8 cellular contexts compared by ENCODE assay signal in genomic region chr2:181790716-181791649, GRCh38.
DNase-seq lines count a peak whose midpoint lies in the region; ATAC-seq, FAIRE-seq and TF ChIP-seq lines count a peak whose summit lies in the region.

No MANE protein-coding gene starts in this region.

- H3K4me3 ChIP-seq in AG10803 (ENCODE audit: low read length) (no peak overlapping the region), SK-N-SH (ENCODE audit: low read depth in 2 of 2, low read length in 1 of 2) (no peak overlapping the region), thoracic aorta (no peak overlapping the region), esophagus muscularis mucosa (no peak overlapping the region)

- H3K36me3 ChIP-seq in SK-N-SH (replicated peaks in 1 of 2; ENCODE audit: control insufficient read depth in 1 of 2, insufficient read depth in 2 of 2, low read length in 1 of 2) = no peaks in the 10 kb centered on the region
- H3K36me3 ChIP-seq in thoracic aorta = no peaks in the 10 kb centered on the region
- H3K36me3 ChIP-seq in esophagus muscularis mucosa = no peaks in the 10 kb centered on the region

- intact Hi-C loops in esophagus muscularis mucosa (cut with DNase I) = no loop called here

- H2AFZ ChIP-seq in SK-N-SH (ENCODE audit: low read depth) = no peak overlapping the region

- no peaks in the 10 kb centered on the region for H3K79me2 ChIP-seq in SK-N-SH (ENCODE audit: insufficient read depth)

- H3K4me2 ChIP-seq in SK-N-SH = 0 out of 2 replicates have a peak overlapping the region, but pooled peaks have one; percentile 3

- TF ChIP-seq POLR2A in esophagus muscularis mucosa (IDR thresholded peaks at IDR 0.05; ENCODE audit: low read depth) = no peak

- ATAC-seq in GM18909 (IDR thresholded peaks at IDR 0.05; ENCODE audit: poor library complexity, unreplicated experiment) = peak; percentile 98
- ATAC-seq in HG03066 (IDR thresholded peaks at IDR 0.05; ENCODE audit: low read depth, unreplicated experiment) = peak; percentile 92
- peak; percentile 37 for ATAC-seq in thoracic aorta (ENCODE audit: insufficient number of reproducible peaks, low FRiP score, low read depth)

- CTCF ChIA-PET in SK-N-SH (lab: Yijun Ruan, JAX) = no interaction called here

- 50% methylated on average over 10 of the region's 10 CpGs for WGBS in SK-N-SH (ENCODE audit: low lambda C conversion rate)
- 78% methylated on average over 10 of the region's 10 CpGs for WGBS in esophagus muscularis mucosa

- H3K27ac ChIP-seq in SK-N-SH (ENCODE audit: low read depth in 2 of 2, low read length in 1 of 2) (peak overlapping the region; percentile 5 to 84; a peak in 3 of 4 replicates), thoracic aorta (no peak overlapping the region), esophagus muscularis mucosa (replicated peaks in 1 of 4) (no peak overlapping the region)

- H3K27me3 ChIP-seq in SK-N-SH (ENCODE audit: insufficient read depth) = no peaks in the 10 kb centered on the region
- H3K27me3 ChIP-seq in thoracic aorta (replicated peaks; ENCODE audit: insufficient read depth) = no peaks in the 10 kb centered on the region
- H3K27me3 ChIP-seq in esophagus muscularis mucosa = no peaks in the 10 kb centered on the region

- H3K9me3 ChIP-seq in SK-N-SH = no peaks in the 10 kb centered on the region
- no peaks in the 10 kb centered on the region for H3K9me3 ChIP-seq in thoracic aorta
- H3K9me3 ChIP-seq in esophagus muscularis mucosa = no peaks in the 10 kb centered on the region

- no peak for FAIRE-seq in D721Med (lab: Jason Lieb, UNC)

- peaks cover 25% of the 10 kb centered on the region for H3F3A ChIP-seq in SK-N-SH (replicated peaks; ENCODE audit: insufficient read depth)

- TF ChIP-seq RAD21 in SK-N-SH (IDR thresholded peaks at IDR 0.05; ENCODE audit: low read length) = no peak

- H3K4me1 ChIP-seq in SK-N-SH (ENCODE audit: control insufficient read depth in 1 of 2, insufficient read depth in 2 of 2, low read depth in 1 of 2, low read length in 1 of 2) (peaks cover 0 to 32% of the 10 kb centered on the region in 2 experiments; a peak in 2 of 4 replicates), thoracic aorta (ENCODE audit: control insufficient read depth in 1 of 2, low read depth in 2 of 2) (no peaks in the 10 kb centered on the region), esophagus muscularis mucosa (no peaks in the 10 kb centered on the region)

- DNase-seq in AG10803 (ENCODE audit: low read depth) (peak; percentile 86), SK-N-SH (no peak), fibroblast of gingiva (ENCODE audit: low read depth) (peak; percentile 69), thoracic aorta (ENCODE audit: low spot score) (no peak), D721Med (ENCODE audit: insufficient read length, low spot score) (no peak), esophagus muscularis mucosa (ENCODE audit: extremely low spot score) (no peak)

- H3K9me2 ChIP-seq in SK-N-SH = no peaks in the 10 kb centered on the region

- TF ChIP-seq CTCF in AG10803 (conservative IDR thresholded peaks at IDR 0.05; ENCODE audit: low read length) (no peak), SK-N-SH (IDR thresholded peaks at IDR 0.05) (no peak), thoracic aorta (IDR thresholded peaks at IDR 0.05) (no peak), D721Med (IDR thresholded peaks at IDR 0.05; ENCODE audit: insufficient read depth, missing control alignments) (no peak), esophagus muscularis mucosa (IDR thresholded peaks at IDR 0.05) (no peak)

- H3K9ac ChIP-seq in SK-N-SH = peak overlapping the region; percentile 38; the same call in 1 of the 2 replicates

- POLR2A ChIA-PET in SK-N-SH (lab: Yijun Ruan, JAX) = no interaction called here

- no peaks in the 10 kb centered on the region for H4K20me1 ChIP-seq in SK-N-SH (ENCODE audit: insufficient read depth)

- peak in 1 of 2 experiments; percentile 99; a peak in 3 of 4 replicates for TF ChIP-seq EP300 in SK-N-SH (IDR thresholded peaks at IDR 0.05; ENCODE audit: borderline replicate concordance in 1 of 2, low read depth in 1 of 2, low read length in 1 of 2)
- TF ChIP-seq EP300 in esophagus muscularis mucosa (IDR thresholded peaks at IDR 0.05) = no peak

TF ChIP-seq in SK-N-SH, 30 proteins besides CTCF, POLR2A, EP300 and RAD21 (continues in another document):
- TF ChIP-seq RFX5 (IDR thresholded peaks at IDR 0.05; ENCODE audit: low read length) (no peak), TEAD4 (IDR thresholded peaks at IDR 0.05; ENCODE audit: borderline replicate concordance, insufficient read depth) (peak; percentile 95), ELF1 (IDR thresholded peaks at IDR 0.05) (0 out of 2 replicates have a peak, but pooled peaks have one; percentile 30), NRF1 (IDR thresholded peaks at IDR 0.05; ENCODE audit: low read depth, low read length) (no peak), POLR2AphosphoS5 (IDR thresholded peaks at IDR 0.05; ENCODE audit: low read depth, low read length) (peak; percentile 88; the same call in 1 of the 2 replicates), ZBTB33 (IDR thresholded peaks at IDR 0.05; ENCODE audit: borderline replicate concordance, low read depth) (0 out of 2 replicates have a peak, but pooled peaks have one; percentile 31), IRF3 (IDR thresholded peaks at IDR 0.05; ENCODE audit: low read depth, low read length) (no peak), FOSL2 (IDR thresholded peaks at IDR 0.05; ENCODE audit: borderline replicate concordance, low read depth) (peak; percentile 97), MEF2A (IDR thresholded peaks at IDR 0.05; ENCODE audit: borderline replicate concordance, low read depth) (peak; percentile 93), RXRA (IDR thresholded peaks at IDR 0.05; ENCODE audit: borderline replicate concordance, low read depth) (peak; percentile 97), PBX3 (IDR thresholded peaks at IDR 0.05) (peak; percentile 93), RCOR1 (IDR thresholded peaks at IDR 0.05; ENCODE audit: low read length) (no peak), TCF12 (IDR thresholded peaks at IDR 0.05) (peak; percentile 99), NFIC (IDR thresholded peaks at IDR 0.05; ENCODE audit: borderline replicate concordance) (peak; percentile 81; the same call in 1 of the 2 replicates), JUND (IDR thresholded peaks at IDR 0.05) (peak; percentile 96), MXI1 (IDR thresholded peaks at IDR 0.05; ENCODE audit: low read depth, low read length) (no peak)
- TF ChIP-seq, protein P1, sequence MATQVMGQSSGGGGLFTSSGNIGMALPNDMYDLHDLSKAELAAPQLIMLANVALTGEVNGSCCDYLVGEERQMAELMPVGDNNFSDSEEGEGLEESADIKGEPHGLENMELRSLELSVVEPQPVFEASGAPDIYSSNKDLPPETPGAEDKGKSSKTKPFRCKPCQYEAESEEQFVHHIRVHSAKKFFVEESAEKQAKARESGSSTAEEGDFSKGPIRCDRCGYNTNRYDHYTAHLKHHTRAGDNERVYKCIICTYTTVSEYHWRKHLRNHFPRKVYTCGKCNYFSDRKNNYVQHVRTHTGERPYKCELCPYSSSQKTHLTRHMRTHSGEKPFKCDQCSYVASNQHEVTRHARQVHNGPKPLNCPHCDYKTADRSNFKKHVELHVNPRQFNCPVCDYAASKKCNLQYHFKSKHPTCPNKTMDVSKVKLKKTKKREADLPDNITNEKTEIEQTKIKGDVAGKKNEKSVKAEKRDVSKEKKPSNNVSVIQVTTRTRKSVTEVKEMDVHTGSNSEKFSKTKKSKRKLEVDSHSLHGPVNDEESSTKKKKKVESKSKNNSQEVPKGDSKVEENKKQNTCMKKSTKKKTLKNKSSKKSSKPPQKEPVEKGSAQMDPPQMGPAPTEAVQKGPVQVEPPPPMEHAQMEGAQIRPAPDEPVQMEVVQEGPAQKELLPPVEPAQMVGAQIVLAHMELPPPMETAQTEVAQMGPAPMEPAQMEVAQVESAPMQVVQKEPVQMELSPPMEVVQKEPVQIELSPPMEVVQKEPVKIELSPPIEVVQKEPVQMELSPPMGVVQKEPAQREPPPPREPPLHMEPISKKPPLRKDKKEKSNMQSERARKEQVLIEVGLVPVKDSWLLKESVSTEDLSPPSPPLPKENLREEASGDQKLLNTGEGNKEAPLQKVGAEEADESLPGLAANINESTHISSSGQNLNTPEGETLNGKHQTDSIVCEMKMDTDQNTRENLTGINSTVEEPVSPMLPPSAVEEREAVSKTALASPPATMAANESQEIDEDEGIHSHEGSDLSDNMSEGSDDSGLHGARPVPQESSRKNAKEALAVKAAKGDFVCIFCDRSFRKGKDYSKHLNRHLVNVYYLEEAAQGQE (IDR thresholded peaks at IDR 0.05; ENCODE audit: low read depth, low read length) = no peak

Comparison
In these comparisons a context has a peak if more than half of its experiments do, and no peak if none do; other contexts are left out.
1. DNase-seq: peak in AG10803 (single experiment) and fibroblast of gingiva (single experiment); none in SK-N-SH (single experiment), thoracic aorta (single experiment), D721Med (single experiment) and esophagus muscularis mucosa (single experiment).
2. ATAC-seq: peak in every context shown above with its lines; median percentile 98 in GM18909; 92 in HG03066; 37 in thoracic aorta.
3. H3K27ac ChIP-seq: peak in SK-N-SH (2 of 2); none in thoracic aorta (0 of 2) and esophagus muscularis mucosa (0 of 4).